8 cellular contexts compared by ENCODE assay signal in the genomic region with DNA sequence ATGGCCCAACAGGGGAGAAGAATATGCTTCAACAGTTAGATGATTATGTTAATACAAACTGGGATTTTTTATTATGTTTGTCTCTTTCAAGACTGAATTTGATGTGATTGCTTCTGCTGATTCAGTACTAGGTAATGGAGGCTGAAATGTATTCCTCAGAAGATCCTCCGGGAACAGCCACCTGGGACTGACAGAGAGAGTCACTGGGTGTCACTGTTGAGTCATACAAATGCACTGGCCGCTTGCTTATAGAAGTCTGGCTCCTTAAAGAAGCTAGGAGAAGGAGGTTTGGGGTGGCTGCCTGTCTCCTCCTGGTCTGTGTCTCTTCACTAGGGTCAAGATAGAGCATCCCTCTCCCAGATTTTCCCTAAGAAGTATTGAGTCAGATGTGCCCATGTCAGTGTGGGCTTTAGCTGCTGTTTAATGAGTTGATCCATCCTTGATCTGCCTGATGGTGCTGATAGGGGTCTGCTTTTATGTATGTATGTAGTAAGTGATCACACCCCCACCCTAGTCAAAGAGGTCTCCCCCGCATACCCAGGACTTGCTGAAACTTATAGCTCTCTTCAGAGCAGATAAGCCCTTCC.
DNase-seq lines count a peak whose midpoint lies in the region; ATAC-seq, FAIRE-seq and TF ChIP-seq lines count a peak whose summit lies in the region.

No MANE protein-coding gene starts in this region.

- in situ Hi-C loops in HepG2 (cut with HindIII; ENCODE audit: extremely low pct_ligation_motif_present, low pct_unique_long_range_greater_than_20kb) = no loop called here

- FAIRE-seq in HepG2 (lab: Jason Lieb, UNC) = no peak

- H3K9me2 ChIP-seq in OCI-LY1 (ENCODE audit: low read depth, low read length) = no peaks in the 10 kb centered on the region

- no peaks in the 10 kb centered on the region for H3K36me3 ChIP-seq in liver (ENCODE audit: control insufficient read depth in 4 of 4, insufficient read depth in 3 of 4, low read depth in 1 of 4, low read length in 3 of 4)
- H3K36me3 ChIP-seq in HepG2 (replicated peaks in 1 of 2; ENCODE audit: control insufficient read depth in 1 of 2, insufficient read depth in 2 of 2, low read length in 2 of 2) = no peaks in the 10 kb centered on the region
- no peaks in the 10 kb centered on the region for H3K36me3 ChIP-seq in OCI-LY1 (ENCODE audit: insufficient read depth, low read length)
- no peaks in the 10 kb centered on the region for H3K36me3 ChIP-seq in fibroblast of lung (ENCODE audit: control insufficient read depth, insufficient read depth, low read length)
- H3K36me3 ChIP-seq in psoas muscle (ENCODE audit: insufficient read depth in 1 of 2, low read depth in 1 of 2) = no peaks in the 10 kb centered on the region

- TF ChIP-seq CTCF in liver (IDR thresholded peaks at IDR 0.05; ENCODE audit: low read depth, low read length, missing input control) = peak; percentile 38
- no peak for TF ChIP-seq CTCF in HepG2 (CRISPR knock-in tag; IDR thresholded peaks at IDR 0.05)
- peak; percentile 40; the same call in 1 of the 2 replicates for TF ChIP-seq CTCF in OCI-LY1 (IDR thresholded peaks at IDR 0.05; ENCODE audit: low read length)
- TF ChIP-seq CTCF in fibroblast of lung (conservative IDR thresholded peaks at IDR 0.05 in 1 of 2, IDR thresholded peaks at IDR 0.05 in 1 of 2; ENCODE audit: low read depth in 1 of 2, low read length in 2 of 2) = peak in 1 of 2 donors; percentile 30
- peak; percentile 16 for TF ChIP-seq CTCF in psoas muscle (IDR thresholded peaks at IDR 0.05)

- H4K20me1 ChIP-seq in HepG2 (ENCODE audit: insufficient read depth, low read length) = no peaks in the 10 kb centered on the region
- H4K20me1 ChIP-seq in OCI-LY1 (ENCODE audit: insufficient read depth, low read length) = no peaks in the 10 kb centered on the region
- H4K20me1 ChIP-seq in fibroblast of lung (ENCODE audit: control insufficient read depth, extremely low read depth, insufficient read depth, low read length) = no peaks in the 10 kb centered on the region

- H2AFZ ChIP-seq in HepG2 (ENCODE audit: low read length) (no peak overlapping the region), OCI-LY1 (ENCODE audit: low read length) (no peak overlapping the region), fibroblast of lung (ENCODE audit: low read length) (no peak overlapping the region)

- H3K27me3 ChIP-seq in liver (ENCODE audit: control insufficient read depth in 4 of 4, insufficient read depth in 4 of 4, low read length in 3 of 4) = no peaks in the 10 kb centered on the region
- no peaks in the 10 kb centered on the region for H3K27me3 ChIP-seq in HepG2 (ENCODE audit: control insufficient read depth in 1 of 2, insufficient read depth in 2 of 2, low read length in 2 of 2)
- H3K27me3 ChIP-seq in OCI-LY1 (ENCODE audit: insufficient read depth, low read length) = no peaks in the 10 kb centered on the region
- no peaks in the 10 kb centered on the region for H3K27me3 ChIP-seq in fibroblast of lung (ENCODE audit: control insufficient read depth, insufficient read depth, low read length)
- no peaks in the 10 kb centered on the region for H3K27me3 ChIP-seq in psoas muscle (ENCODE audit: insufficient read depth in 3 of 3, low read length in 2 of 3)

- H3K79me2 ChIP-seq in HepG2 (ENCODE audit: insufficient read depth, low read length) (no peaks in the 10 kb centered on the region), OCI-LY1 (ENCODE audit: insufficient read depth, low read length) (no peaks in the 10 kb centered on the region), fibroblast of lung (ENCODE audit: control insufficient read depth, insufficient read depth, low read length) (no peaks in the 10 kb centered on the region)

- peak; percentile 70 to 71 for TF ChIP-seq RAD21 in liver (IDR thresholded peaks at IDR 0.05)
- TF ChIP-seq RAD21 in HepG2 (CRISPR knock-in tag; IDR thresholded peaks at IDR 0.05) = no peak

- no peak for TF ChIP-seq POLR2A in HepG2 (IDR thresholded peaks at IDR 0.05; ENCODE audit: insufficient read depth in 1 of 2, low read depth in 2 of 2, low read length in 2 of 2)

- no peak overlapping the region for H3K4me3 ChIP-seq in liver (ENCODE audit: low read depth in 1 of 3, low read length in 3 of 3)
- H3K4me3 ChIP-seq in HepG2 (replicated peaks in 1 of 3; ENCODE audit: insufficient read depth in 1 of 3, low read depth in 2 of 3, low read length in 3 of 3) = no peak overlapping the region
- H3K4me3 ChIP-seq in OCI-LY1 (ENCODE audit: low read depth, low read length, poor library complexity, severe bottlenecking) = no peak overlapping the region
- no peak overlapping the region for H3K4me3 ChIP-seq in fibroblast of lung (replicated peaks in 1 of 4; ENCODE audit: control extremely low read depth in 1 of 4, insufficient read depth in 1 of 4, low read depth in 3 of 4, low read length in 4 of 4)
- no peak overlapping the region for H3K4me3 ChIP-seq in psoas muscle

- intact Hi-C loops in HepG2 (cut with micrococcal nuclease; ENCODE audit: unreplicated experiment) (no loop called here), psoas muscle (cut with DNase I) (no loop called here)

- H3F3A ChIP-seq in OCI-LY1 (ENCODE audit: insufficient read depth, low read length) = no peaks in the 10 kb centered on the region

- ATAC-seq in HepG2 (no peak), psoas muscle (peak in 2 of 4 donors; percentile 45 to 74), HG03139 (IDR thresholded peaks at IDR 0.05; ENCODE audit: unreplicated experiment) (no peak), GM21381 (IDR thresholded peaks at IDR 0.05; ENCODE audit: unreplicated experiment) (no peak)

- WGBS in liver = 19% methylated on average over 3 of the region's 3 CpGs
- 0% methylated on average over 2 of the region's 3 CpGs for WGBS in HepG2 (ENCODE audit: low lambda C conversion rate)
- 14 to 27% (median 24%) methylated on average over 3 of the region's 3 CpGs for WGBS in psoas muscle, 3 donors

- no peak for DNase-seq in HepG2 (ENCODE audit: low spot score)
- DNase-seq in fibroblast of lung (ENCODE audit: low read depth in 2 of 2) = peak; percentile 1 to 48
- no peak for DNase-seq in psoas muscle
- no peak for DNase-seq in NK-92 (lab: John Stamatoyannopoulos, UW; ENCODE audit: unreplicated experiment)

- H3K9ac ChIP-seq in liver (ENCODE audit: low read depth in 1 of 2, low read length in 2 of 2) (no peak overlapping the region), HepG2 (ENCODE audit: insufficient read depth, low read depth, low read length) (no peak overlapping the region), OCI-LY1 (ENCODE audit: low read length) (no peak overlapping the region), fibroblast of lung (ENCODE audit: insufficient read depth, low read length) (no peak overlapping the region)

- CTCF ChIA-PET in HepG2 (lab: Yijun Ruan, JAX; ENCODE audit: low intra/inter-chr PET ratio, low total read pairs) = no interaction called here

- H3K9me3 ChIP-seq in liver (ENCODE audit: control insufficient read depth in 4 of 4, low read length in 3 of 4) = no peaks in the 10 kb centered on the region
- peaks cover 87% of the 10 kb centered on the region for H3K9me3 ChIP-seq in HepG2 (ENCODE audit: low read length)
- H3K9me3 ChIP-seq in OCI-LY1 (ENCODE audit: low read length) = no peaks in the 10 kb centered on the region
- H3K9me3 ChIP-seq in fibroblast of lung (ENCODE audit: control insufficient read depth, insufficient read depth, low read depth, low read length) = no peaks in the 10 kb centered on the region
- H3K9me3 ChIP-seq in psoas muscle = no peaks in the 10 kb centered on the region

- H3K4me1 ChIP-seq in liver (ENCODE audit: control insufficient read depth in 4 of 4, insufficient read depth in 4 of 4, low read length in 3 of 4) (peaks cover 0 to 12% (median 5%) of the 10 kb centered on the region in 4 donors), HepG2 (ENCODE audit: insufficient read depth, low read length) (no peaks in the 10 kb centered on the region), OCI-LY1 (ENCODE audit: insufficient read depth, low read length, severe bottlenecking) (no peaks in the 10 kb centered on the region), fibroblast of lung (ENCODE audit: control insufficient read depth, extremely low read depth, insufficient read depth, low read length) (no peaks in the 10 kb centered on the region), psoas muscle (no peaks in the 10 kb centered on the region)

- H3K4me2 ChIP-seq in HepG2 (ENCODE audit: low read depth, low read length) (no peak overlapping the region), OCI-LY1 (ENCODE audit: low read length) (no peak overlapping the region), fibroblast of lung (ENCODE audit: extremely low read depth, insufficient read depth, low read length) (no peak overlapping the region)

- no peak for TF ChIP-seq EP300 in HepG2 (IDR thresholded peaks at IDR 0.05; ENCODE audit: low read depth in 2 of 2, low read length in 2 of 2)
- no peak for TF ChIP-seq EP300 in HepG2 (CRISPR knock-in tag; IDR thresholded peaks at IDR 0.05; ENCODE audit: borderline replicate concordance)

- H3K27ac ChIP-seq in liver (ENCODE audit: low read depth in 1 of 2, low read length in 2 of 2) (no peak overlapping the region), HepG2 (ENCODE audit: extremely low read length, insufficient read depth, low read length) (no peak overlapping the region), OCI-LY1 (ENCODE audit: low read depth, low read length, poor library complexity, severe bottlenecking) (no peak overlapping the region), fibroblast of lung (ENCODE audit: insufficient read depth, low read length) (no peak overlapping the region), psoas muscle (no peak overlapping the region)

- POLR2A ChIA-PET in HepG2 (lab: Yijun Ruan, JAX) = no interaction called here

- BruUV-seq in HepG2 (replicated peaks; lab: Mats Ljungman, UMichigan) = no TSS peak

TF ChIP-seq in liver, 16 proteins besides CTCF, POLR2A, EP300 and RAD21 (continues in another document):
- TF ChIP-seq HNF4G (IDR thresholded peaks at IDR 0.05) = no peak
- TF ChIP-seq YY1 (IDR thresholded peaks at IDR 0.05) = no peak
- no peak for TF ChIP-seq GABPA (IDR thresholded peaks at IDR 0.05 in 1 of 2, conservative IDR thresholded peaks at IDR 0.05 in 1 of 2)
- no peak for TF ChIP-seq RXRA (IDR thresholded peaks at IDR 0.05)
- TF ChIP-seq SP1 (IDR thresholded peaks at IDR 0.05) = no peak
- TF ChIP-seq FOXA2 (IDR thresholded peaks at IDR 0.05) = no peak

TF ChIP-seq in HepG2, 621 proteins besides CTCF, POLR2A, EP300 and RAD21 (continues in another document):
- TF ChIP-seq RNF2 (conservative IDR thresholded peaks at IDR 0.05; ENCODE audit: low read depth) = no peak
- TF ChIP-seq, protein P1, sequence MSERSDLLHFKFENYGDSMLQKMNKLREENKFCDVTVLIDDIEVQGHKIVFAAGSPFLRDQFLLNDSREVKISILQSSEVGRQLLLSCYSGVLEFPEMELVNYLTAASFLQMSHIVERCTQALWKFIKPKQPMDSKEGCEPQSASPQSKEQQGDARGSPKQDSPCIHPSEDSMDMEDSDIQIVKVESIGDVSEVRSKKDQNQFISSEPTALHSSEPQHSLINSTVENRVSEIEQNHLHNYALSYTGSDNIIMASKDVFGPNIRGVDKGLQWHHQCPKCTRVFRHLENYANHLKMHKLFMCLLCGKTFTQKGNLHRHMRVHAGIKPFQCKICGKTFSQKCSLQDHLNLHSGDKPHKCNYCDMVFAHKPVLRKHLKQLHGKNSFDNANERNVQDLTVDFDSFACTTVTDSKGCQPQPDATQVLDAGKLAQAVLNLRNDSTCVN (CRISPR knock-in tag; IDR thresholded peaks at IDR 0.05; ENCODE audit: borderline replicate concordance) = no peak

Comparison
In these comparisons a context has a peak if more than half of its experiments do, and no peak if none do; other contexts are left out.
1. DNase-seq: peak in fibroblast of lung (2 of 2); none in HepG2 (single experiment), psoas muscle (0 of 2) and NK-92 (single experiment).